In the genomic region with DNA sequence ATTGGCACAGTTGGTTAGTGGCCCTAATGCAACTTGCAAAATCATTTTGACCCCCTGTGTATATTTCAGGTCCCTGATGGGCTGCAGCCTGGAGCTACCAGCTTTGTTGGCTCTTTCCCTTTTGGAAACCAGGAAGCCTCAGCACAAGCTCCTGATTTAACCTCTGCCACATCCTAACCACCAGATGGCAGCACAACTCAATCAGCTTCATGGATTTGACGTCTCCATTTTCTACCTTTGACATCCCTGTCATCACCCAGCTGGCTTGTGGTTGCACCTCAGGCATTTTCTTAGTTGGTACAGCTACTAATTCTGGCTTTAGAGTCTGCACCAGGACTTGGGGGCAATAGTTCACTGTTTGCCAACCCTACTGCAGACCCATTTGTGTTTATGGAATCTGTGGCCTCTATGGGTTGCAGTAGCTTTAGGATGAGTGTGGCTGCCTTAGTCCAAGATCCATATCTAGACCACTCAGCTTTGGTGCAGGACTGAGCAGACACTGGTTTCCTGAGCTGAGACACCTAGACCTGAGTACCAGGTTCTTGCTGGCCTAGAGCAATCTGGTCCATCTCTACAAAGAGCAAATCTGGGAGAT, we compare ENCODE assay signal across 8 cellular contexts.
A peak's percentile ranks its signal among the peaks of the same experiment; 100 is the strongest.
DNase-seq lines count a peak whose midpoint lies in the region; ATAC-seq and TF ChIP-seq lines count a peak whose summit lies in the region.

No MANE protein-coding gene starts in this region.

- no peaks in the 10 kb centered on the region for H3K36me3 ChIP-seq in HCT116 (ENCODE audit: control insufficient read depth in 1 of 2, insufficient read depth in 2 of 2, low read length in 2 of 2)
- no peaks in the 10 kb centered on the region for H3K36me3 ChIP-seq in upper lobe of left lung

- peaks cover 2 to 6% of the 10 kb centered on the region in 2 experiments; a peak in 2 of 4 replicates for H3K4me1 ChIP-seq in HCT116 (ENCODE audit: control insufficient read depth in 1 of 2, insufficient read depth in 2 of 2, low read length in 2 of 2)
- no peaks in the 10 kb centered on the region for H3K4me1 ChIP-seq in upper lobe of left lung

- H3K9me2 ChIP-seq in HCT116 (ENCODE audit: insufficient read depth), result no peaks in the 10 kb centered on the region

- POLR2A ChIA-PET in AG04449 (lab: Yijun Ruan, JAX) (no interaction called here), GM10248 (lab: Yijun Ruan, JAX) (no interaction called here), HCT116 (lab: Charles Lee) (interaction anchor here (1.1 kb wide), 1 partner anchor 111 kb away, joined by 5 read pairs; no protein-coding TSS in a partner anchor)

- H3K9me3 ChIP-seq in HCT116 (ENCODE audit: control insufficient read depth in 1 of 2, insufficient read depth in 1 of 2, low read depth in 1 of 2, low read length in 2 of 2), result no peaks in the 10 kb centered on the region
- H3K9me3 ChIP-seq in upper lobe of left lung, result no peaks in the 10 kb centered on the region

- H3K79me2 ChIP-seq in HCT116 (ENCODE audit: insufficient read depth, low read length), result no peaks in the 10 kb centered on the region

- RAD21 ChIA-PET in HCT116 (lab: Charles Lee; ENCODE audit: low non-redundant PET in 1 of 2, low total read pairs in 2 of 2, uncharacterized antibody in 2 of 2, unreplicated experiment in 2 of 2), result interaction anchor here (0.9 to 1.3 kb wide), 4 partner anchors 90 to 111 kb away, joined by 3 to 7 read pairs (median 4); no protein-coding TSS in a partner anchor

- no peak for TF ChIP-seq POLR2A in HCT116 (IDR thresholded peaks at IDR 0.05; ENCODE audit: borderline replicate concordance, extremely low read depth, insufficient read depth, insufficient read length)
- TF ChIP-seq POLR2A in upper lobe of left lung (IDR thresholded peaks at IDR 0.05), result no peak

- in situ Hi-C loops in astrocyte of the cerebellum (cut with HindIII; ENCODE audit: low sequenced_read_pairs), result no loop called here

- intact Hi-C loops in HCT116 (cut with micrococcal nuclease), result no loop called here

- TF ChIP-seq RAD21 in HCT116 (IDR thresholded peaks at IDR 0.05; ENCODE audit: low read depth), result peak; percentile 58

- no peak overlapping the region for H3K9ac ChIP-seq in HCT116 (ENCODE audit: low read length)

- TF ChIP-seq EP300 in upper lobe of left lung (IDR thresholded peaks at IDR 0.05), result no peak

- TF ChIP-seq CTCF in AG04449 (IDR thresholded peaks at IDR 0.05; ENCODE audit: insufficient read depth, low read length, missing control alignments), result peak; percentile 57
- TF ChIP-seq CTCF in GM10248 (IDR thresholded peaks at IDR 0.05; ENCODE audit: control extremely low read depth, extremely low read depth, low read depth, missing control alignments), result peak; percentile 42
- peak; percentile 48 to 82 (median 75); a peak in 5 of 6 replicates for TF ChIP-seq CTCF in HCT116 (IDR thresholded peaks at IDR 0.05 in 2 of 3, conservative IDR thresholded peaks at IDR 0.05 in 1 of 3; ENCODE audit: borderline replicate concordance in 1 of 3, insufficient read depth in 1 of 3, low read depth in 2 of 3, low read length in 2 of 3)
- TF ChIP-seq CTCF in astrocyte of the cerebellum (IDR thresholded peaks at IDR 0.05; ENCODE audit: low read depth, low read length, missing control alignments), result peak; percentile 53
- peak in 4 of 6 experiments; percentile 30 to 49 (median 40) for TF ChIP-seq CTCF in upper lobe of left lung (IDR thresholded peaks at IDR 0.05)

- H2AFZ ChIP-seq in HCT116 (ENCODE audit: low read depth, low read length, poor library complexity, severe bottlenecking), result peak overlapping the region; percentile 70

- BruUV-seq in HCT116 (replicated peaks; lab: Mats Ljungman, UMichigan), result no TSS peak

- H3K4me3 ChIP-seq in AG04449 (ENCODE audit: low read depth, low read length) (no peak overlapping the region), HCT116 (replicated peaks in 1 of 2; ENCODE audit: low read depth in 1 of 2, low read length in 2 of 2) (no peak overlapping the region), astrocyte of the cerebellum (ENCODE audit: low read depth, low read length) (no peak overlapping the region), upper lobe of left lung (no peak overlapping the region)

- WGBS in upper lobe of left lung, 2 donors, result 0% methylated on average over 1 of the region's 1 CpG

- CTCF ChIA-PET in AG04449 (lab: Yijun Ruan, JAX) (interaction anchor here (0.7 to 5.4 kb wide), 32 partner anchors 9 to 110 kb away, joined by 3 to 112 read pairs (median 6); no protein-coding TSS in a partner anchor), GM10248 (lab: Yijun Ruan, JAX) (interaction anchor here (0.6 to 2.5 kb wide), 33 partner anchors 9 to 1337 kb away, joined by 3 to 24 read pairs (median 4); no protein-coding TSS in a partner anchor), HCT116 (lab: Charles Lee) (interaction anchor here (0.6 to 2.6 kb wide), 24 partner anchors 8 to 158 kb away, joined by 3 to 90 read pairs (median 4); no protein-coding TSS in a partner anchor)

- no peak overlapping the region for H3K27ac ChIP-seq in HCT116 (ENCODE audit: low read depth, low read length)
- no peak overlapping the region for H3K27ac ChIP-seq in upper lobe of left lung

- ATAC-seq in HCT116 (peak; percentile 78), upper lobe of left lung (ENCODE audit: low FRiP score in 2 of 2) (peak in 1 of 2 donors; percentile 63)

- no peak overlapping the region for H3K4me2 ChIP-seq in HCT116 (ENCODE audit: low read length)

- H4K20me1 ChIP-seq in HCT116 (ENCODE audit: insufficient read depth), result no peaks in the 10 kb centered on the region

- H3K27me3 ChIP-seq in HCT116 (ENCODE audit: insufficient read depth, low read length), result no peaks in the 10 kb centered on the region
- no peaks in the 10 kb centered on the region for H3K27me3 ChIP-seq in upper lobe of left lung

- no peak for DNase-seq in AG04449 (ENCODE audit: low read depth, low spot score)
- DNase-seq in GM10248 (ENCODE audit: extremely low spot score), result peak; percentile 50
- DNase-seq in HCT116 (ENCODE audit: low read depth, low spot score), result peak; percentile 50
- peak; percentile 69 for DNase-seq in MV-4-11 (lab: John Stamatoyannopoulos, UW)
- DNase-seq in astrocyte of the cerebellum (ENCODE audit: low read depth), result peak; percentile 4
- DNase-seq in islet precursor cell, result peak; percentile 70
- no peak for DNase-seq in upper lobe of left lung
- DNase-seq in T-helper 9 cell, result no peak

TF ChIP-seq in HCT116, 20 proteins besides CTCF, POLR2A, EP300 and RAD21:
- TF ChIP-seq SIN3A (IDR thresholded peaks at IDR 0.05; ENCODE audit: low read depth) (no peak), YY1 (IDR thresholded peaks at IDR 0.05; ENCODE audit: extremely low read depth, insufficient replicate concordance, low read depth, low read length) (peak; percentile 42)

Comparison
In these comparisons a context has a peak if more than half of its experiments do, and no peak if none do; other contexts are left out.
1. DNase-seq: peak in GM10248 (single experiment), HCT116 (single experiment), MV-4-11 (single experiment), astrocyte of the cerebellum (single experiment) and islet precursor cell (single experiment); none in AG04449 (single experiment), upper lobe of left lung (0 of 2) and T-helper 9 cell (single experiment).
2. Peak in every context shown above with its lines, with median percentiles within 50 percentile points of each other: CTCF ChIP-seq.